In the genomic region with DNA sequence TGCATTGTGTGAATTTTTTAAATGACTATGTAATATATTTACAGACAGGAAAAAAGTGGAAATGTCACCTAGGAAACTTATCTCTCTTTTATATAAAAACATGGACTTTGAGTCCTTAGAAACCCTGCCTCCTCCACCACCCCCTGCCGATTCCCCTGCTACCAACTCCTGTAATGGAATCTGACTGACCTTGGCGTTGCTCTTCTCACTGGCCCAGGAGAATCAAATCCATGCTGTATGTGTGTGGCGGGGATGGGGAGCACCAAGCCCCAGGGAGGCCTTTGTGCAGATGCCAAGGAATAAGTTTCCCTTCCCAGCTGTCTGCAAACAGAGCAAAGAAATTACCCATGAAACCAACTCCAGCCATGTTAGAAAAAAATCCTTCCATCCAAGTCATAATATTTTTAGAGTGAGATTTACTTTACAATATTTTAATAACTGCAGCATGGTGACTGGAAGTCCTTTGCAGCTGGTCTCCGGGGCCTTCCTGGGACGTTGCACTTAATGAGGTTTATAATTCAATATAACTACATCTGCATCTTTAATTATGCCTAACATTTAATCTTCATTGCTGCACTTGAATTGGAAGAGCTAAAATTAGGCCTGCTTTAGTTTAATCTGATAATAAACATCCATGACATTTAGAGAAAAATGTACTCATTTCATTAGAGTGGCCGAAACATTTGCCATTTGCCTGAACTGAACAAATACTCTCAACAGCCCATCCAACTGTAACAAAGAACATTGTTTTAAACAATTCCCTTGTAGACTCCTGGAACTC, we compare ENCODE assay signal across 18 cellular contexts.
"Had no signal": no experiment of that assay in that cellular context is flagged by ENCODE, and none has a peak within 500 bp of the region (broad histone marks: within the 10 kb centered on the region; RNA-seq: fewer than 3 reads in every experiment).

No MANE protein-coding gene starts in this region.

- H3K36me3 ChIP-seq: suprapubic skin, upper lobe of right lung had no signal

- H3K9me3 ChIP-seq: psoas muscle, suprapubic skin, upper lobe of right lung had no signal

- ATAC-seq: activated T-helper 17 cell treated with anti-CD3 and anti-CD28 coated beads, Interleukin-2, amount 50 U/mL, for 72 hours; natural killer cell treated with Interleukin-12 subunit alpha and Interleukin-12 subunit beta and Interleukin-15 and Interleukin-18, amount 100 ng/mL, for 72 hours; psoas muscle; sciatic nerve; upper lobe of right lung had no signal

- H3K4me3 ChIP-seq: psoas muscle, suprapubic skin, upper lobe of right lung had no signal

- DNase-seq: activated B cell treated with CpG ODN at 0.5 μM for 24 hours; activated CD4-positive, alpha-beta T cell treated with anti-CD3 and anti-CD28 coated beads, Interleukin-2, amount 10 ng/mL, durations not matched to agents 24 days and 14 days; activated CD8-positive, alpha-beta memory T cell treated with anti-CD3 and anti-CD28 coated beads for 24 hours; activated naive CD4-positive, alpha-beta T cell treated with anti-CD3 and anti-CD28 coated beads, Interleukin-2, amount 10 ng/mL, durations not matched to agents 7 days and 5 days; dermis blood vessel endothelial cell; endodermal cell; erythroblast; hippocampal formation; immature natural killer cell; left cardiac atrium; psoas muscle; stimulated activated CD4-positive, alpha-beta T cell treated with anti-CD3 and anti-CD28 coated beads, Interleukin-2, amount 100 ng/mL, for 24 hours; stimulated activated naive CD4-positive, alpha-beta T cell; upper lobe of right lung had no signal

- H3K27ac ChIP-seq: psoas muscle, suprapubic skin, upper lobe of right lung had no signal

- H3K27me3 ChIP-seq: suprapubic skin, upper lobe of right lung had no signal
